Comparison of ENCODE assay signal across 16 cellular contexts in the genomic region with DNA sequence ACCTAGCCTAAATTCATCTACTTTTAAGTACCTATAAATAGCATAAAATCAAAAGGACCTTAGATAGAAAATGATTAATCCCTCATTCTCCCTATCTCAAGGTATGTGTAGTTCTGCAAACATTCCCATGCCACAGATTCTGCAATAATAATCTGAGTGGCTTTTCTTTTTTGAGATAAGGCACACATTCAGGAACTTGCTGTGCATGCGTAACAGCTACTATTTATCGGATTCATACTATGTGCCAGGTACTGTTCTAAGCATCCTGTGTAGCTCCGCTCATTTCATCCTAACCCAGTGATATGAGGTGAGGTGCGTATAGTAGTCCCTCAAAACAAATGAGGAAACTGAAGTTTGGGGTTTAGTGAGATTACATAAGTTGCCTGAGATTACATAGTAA. TPM values are rescaled to one million over a fixed set of nuclear protein-coding genes. Genes with fewer than 3 reads are reported as not detected.
DNase-seq lines count a peak whose midpoint lies in the region; ATAC-seq and TF ChIP-seq lines count a peak whose summit lies in the region.
"Had no signal": no experiment of that assay in that cellular context is flagged by ENCODE, and none has a peak within 500 bp of the region (broad histone marks: within the 10 kb centered on the region; RNA-seq: fewer than 3 reads in every experiment).

No MANE protein-coding gene starts in this region.

- no peaks in the 10 kb centered on the region for H3K9me2 ChIP-seq in PC-9 (ENCODE audit: insufficient read depth)

- ATAC-seq in stimulated activated naive CD8-positive, alpha-beta T cell treated with anti-CD3 and anti-CD28 coated beads, Interleukin-15, Interleukin-2, amounts not matched to agents 100 U/mL and 50 U/mL, for 24 hours = no peak
- ATAC-seq in HG03432 (IDR thresholded peaks at IDR 0.05; ENCODE audit: unreplicated experiment) = no peak

- intact Hi-C loops in PC-9 (cut with micrococcal nuclease; ENCODE audit: unreplicated experiment) = no loop called here
- intact Hi-C loops in CD14-positive monocyte (cut with micrococcal nuclease) = loop anchor here in 1 of 2 donors (5.0 kb wide), 2 partner anchors 161 to 176 kb away; a partner anchor contains a TSS

- peaks cover 20% of the 10 kb centered on the region for H3K36me3 ChIP-seq in PC-9 (ENCODE audit: low read depth)
- peaks cover 26% of the 10 kb centered on the region for H3K36me3 ChIP-seq in MG63
- H3K36me3 ChIP-seq: colonic mucosa had no signal

- POLR2A ChIA-PET in PC-9 (lab: Charles Lee; ENCODE audit: unreplicated experiment) = no interaction called here

- no peak for DNase-seq in stimulated activated naive CD8-positive, alpha-beta T cell treated with anti-CD3 and anti-CD28 coated beads, Interleukin-15, Interleukin-2, amounts not matched to agents 100 U/mL and 50 U/mL, for 24 hours
- no peak for DNase-seq in PC-9
- no peak for DNase-seq in glutamatergic neuron
- DNase-seq in MG63 = no peak
- no peak for DNase-seq in CD14-positive monocyte (ENCODE audit: low spot score)
- DNase-seq: activated effector memory CD4-positive, alpha-beta T cell treated with Interleukin-2 at 50 U/mL for 16 hours; colonic mucosa; DMS 273 treated with DMSO at 0.1 percent for 48 hours; NCI-H187; NCI-H226; stimulated activated CD4-positive, alpha-beta T cell treated with anti-CD3 and anti-CD28 coated beads, Interleukin-4, amount 100 ng/mL, for 1 hour had no signal

- peak overlapping the region; percentile 90 for H3K4me2 ChIP-seq in PC-9

- H3K27ac ChIP-seq in PC-9 = no peak overlapping the region
- H3K27ac ChIP-seq: colonic mucosa had no signal

- H3K4me1 ChIP-seq in PC-9 (replicated peaks; ENCODE audit: insufficient read depth) = peaks cover 18% of the 10 kb centered on the region

- H3K27me3 ChIP-seq in PC-9 (ENCODE audit: insufficient read depth, low read depth) (no peaks in the 10 kb centered on the region; the same call in 1 of the 2 replicates), MG63 (peaks cover 19% of the 10 kb centered on the region)
- H3K27me3 ChIP-seq: colonic mucosa had no signal

- H3K79me2 ChIP-seq in PC-9 (ENCODE audit: low read depth) = peaks cover 29% of the 10 kb centered on the region

- H2AFZ ChIP-seq in PC-9 = no peak overlapping the region

- peaks cover 24% of the 10 kb centered on the region for H3K36me3 Mint-ChIP-seq in stimulated activated naive CD8-positive, alpha-beta T cell treated with anti-CD3 and anti-CD28 coated beads, Interleukin-15, Interleukin-2, amounts not matched to agents 100 ng/mL and 50 ng/mL, for 24 hours (ENCODE audit: low read depth)
- H3K36me3 Mint-ChIP-seq in glutamatergic neuron (ENCODE audit: unreplicated experiment) (peaks cover 6% of the 10 kb centered on the region), CD14-positive monocyte (peaks cover 14 to 16% of the 10 kb centered on the region in 2 donors)

- H3K4me1 Mint-ChIP-seq in stimulated activated naive CD8-positive, alpha-beta T cell treated with anti-CD3 and anti-CD28 coated beads, Interleukin-15, Interleukin-2, amounts not matched to agents 100 ng/mL and 50 ng/mL, for 24 hours (ENCODE audit: low read depth) = peaks cover 38% of the 10 kb centered on the region
- H3K4me1 Mint-ChIP-seq in glutamatergic neuron (ENCODE audit: low read depth, unreplicated experiment) (peaks cover 11% of the 10 kb centered on the region), CD14-positive monocyte (peaks cover 28% of the 10 kb centered on the region)

- no peaks in the 10 kb centered on the region for H3K9me3 Mint-ChIP-seq in stimulated activated naive CD8-positive, alpha-beta T cell treated with anti-CD3 and anti-CD28 coated beads, Interleukin-15, Interleukin-2, amounts not matched to agents 100 ng/mL and 50 ng/mL, for 24 hours
- H3K9me3 Mint-ChIP-seq in glutamatergic neuron (ENCODE audit: unreplicated experiment) = peaks cover 13% of the 10 kb centered on the region
- H3K9me3 Mint-ChIP-seq in CD14-positive monocyte = peaks cover 6 to 26% (median 16%) of the 10 kb centered on the region in 7 donors

- CTCF ChIA-PET in PC-9 (lab: Charles Lee) = no interaction called here

- H3K9me3 ChIP-seq in PC-9 (ENCODE audit: insufficient read depth, low read depth) (peaks cover 3% of the 10 kb centered on the region), MG63 (peaks cover 19% of the 10 kb centered on the region)
- H3K9me3 ChIP-seq: colonic mucosa had no signal

- H4K20me1 ChIP-seq in PC-9 (ENCODE audit: insufficient read depth) = no peaks in the 10 kb centered on the region

- no peak overlapping the region for H3K27ac Mint-ChIP-seq in stimulated activated naive CD8-positive, alpha-beta T cell treated with anti-CD3 and anti-CD28 coated beads, Interleukin-15, Interleukin-2, amounts not matched to agents 100 ng/mL and 50 ng/mL, for 24 hours
- H3K27ac Mint-ChIP-seq in glutamatergic neuron (ENCODE audit: unreplicated experiment) = peak overlapping the region; percentile 97
- no peak overlapping the region for H3K27ac Mint-ChIP-seq in CD14-positive monocyte

- H3K4me3 ChIP-seq in PC-9 (0 out of 2 replicates have a peak overlapping the region, but pooled peaks have one; percentile 63), MG63 (no peak overlapping the region)
- H3K4me3 ChIP-seq: lung had no signal

- peak overlapping the region; percentile 41 for H3K4me3 Mint-ChIP-seq in stimulated activated naive CD8-positive, alpha-beta T cell treated with anti-CD3 and anti-CD28 coated beads, Interleukin-15, Interleukin-2, amounts not matched to agents 100 ng/mL and 50 ng/mL, for 24 hours
- H3K4me3 Mint-ChIP-seq in glutamatergic neuron (ENCODE audit: unreplicated experiment) (no peak overlapping the region), CD14-positive monocyte (no peak overlapping the region)

- TF ChIP-seq CTCF in PC-9 (conservative IDR thresholded peaks at IDR 0.05) (no peak), glutamatergic neuron (IDR thresholded peaks at IDR 0.05; ENCODE audit: partially characterized antibody, unreplicated experiment) (no peak), CD14-positive monocyte (IDR thresholded peaks at IDR 0.05) (no peak)

- no TSS peak for BruUV-seq in PC-9 (replicated peaks; lab: Mats Ljungman, UMichigan)

- H3K27me3 Mint-ChIP-seq in stimulated activated naive CD8-positive, alpha-beta T cell treated with anti-CD3 and anti-CD28 coated beads, Interleukin-15, Interleukin-2, amounts not matched to agents 100 ng/mL and 50 ng/mL, for 24 hours = no peaks in the 10 kb centered on the region
- H3K27me3 Mint-ChIP-seq in glutamatergic neuron (ENCODE audit: unreplicated experiment) (peaks cover 20% of the 10 kb centered on the region), CD14-positive monocyte (ENCODE audit: low read depth in 3 of 3) (peaks cover 12 to 20% (median 15%) of the 10 kb centered on the region in 3 donors)

- peaks cover 8% of the 10 kb centered on the region; the same call in 1 of the 2 replicates for H3F3A ChIP-seq in PC-9 (ENCODE audit: insufficient read depth, low read depth)

RNA-seq across cellular contexts. Expression of a gene that starts 2.1 kb away (rescaled TPM):
- total RNA-seq in PC-9 (2021) (36.8 and 49.8 TPM in 2 replicates), glutamatergic neuron (ENCODE audit: unreplicated experiment) (33.1 TPM)
- 48.3 and 74.7 TPM in 2 replicates for total RNA-seq in MG63 (2014; rRNA removed; shearing (Covaris generic); ENCODE audit: low replicate concordance)
- 10 to 100 TPM; 11.5 to 21.5 TPM for polyA plus RNA-seq in CD14-positive monocyte

RNA-seq across cellular contexts. Expression of a gene that starts 24.0 kb away (rescaled TPM):
- total RNA-seq in PC-9 (2021) = 8.7 and 10.9 TPM in 2 replicates
- 8.6 TPM for total RNA-seq in glutamatergic neuron (ENCODE audit: unreplicated experiment)
- 5.2 and 10.7 TPM in 2 replicates for total RNA-seq in MG63 (2014; rRNA removed; shearing (Covaris generic); ENCODE audit: low replicate concordance)
- polyA plus RNA-seq in CD14-positive monocyte = 1 to 10 TPM in 1 of 2 donors, under 1 TPM in 1; 0.32 to 1.4 TPM

RNA-seq across cellular contexts. Expression of a gene that starts 24.1 kb away (rescaled TPM):
- total RNA-seq in PC-9 (2021) (32.2 and 35.2 TPM in 2 replicates), glutamatergic neuron (ENCODE audit: unreplicated experiment) (62.4 TPM)
- 13.7 and 20.3 TPM in 2 replicates for total RNA-seq in MG63 (2014; rRNA removed; shearing (Covaris generic); ENCODE audit: low replicate concordance)
- 1 to 10 TPM; 2.3 to 2.8 TPM for polyA plus RNA-seq in CD14-positive monocyte

RNA-seq across cellular contexts. Expression of a gene that starts 24.8 kb away (rescaled TPM):
- not detected in 2 replicates for total RNA-seq in PC-9 (2021)
- total RNA-seq in glutamatergic neuron (ENCODE audit: unreplicated experiment) = not detected
- total RNA-seq in MG63 (2014; rRNA removed; shearing (Covaris generic); ENCODE audit: low replicate concordance) = 0.07 TPM in 1 of 2 replicates, not detected in the other
- polyA plus RNA-seq in CD14-positive monocyte = 10 to 100 TPM; 37.7 to 73.2 TPM
- total RNA-seq: M059J, progenitor cell of endocrine pancreas had no signal

RNA-seq across cellular contexts. Expression of a gene that starts 46.3 kb away (rescaled TPM):
- 12.1 and 13.2 TPM in 2 replicates for total RNA-seq in PC-9 (2021)
- total RNA-seq in glutamatergic neuron (ENCODE audit: unreplicated experiment) = 12.2 TPM
- 3.4 and 5.8 TPM in 2 replicates for total RNA-seq in MG63 (2014; rRNA removed; shearing (Covaris generic); ENCODE audit: low replicate concordance)
- 1 to 10 TPM; 2.0 to 2.8 TPM for polyA plus RNA-seq in CD14-positive monocyte
